ENCODE assay signal across 18 cellular contexts in the genomic region with DNA sequence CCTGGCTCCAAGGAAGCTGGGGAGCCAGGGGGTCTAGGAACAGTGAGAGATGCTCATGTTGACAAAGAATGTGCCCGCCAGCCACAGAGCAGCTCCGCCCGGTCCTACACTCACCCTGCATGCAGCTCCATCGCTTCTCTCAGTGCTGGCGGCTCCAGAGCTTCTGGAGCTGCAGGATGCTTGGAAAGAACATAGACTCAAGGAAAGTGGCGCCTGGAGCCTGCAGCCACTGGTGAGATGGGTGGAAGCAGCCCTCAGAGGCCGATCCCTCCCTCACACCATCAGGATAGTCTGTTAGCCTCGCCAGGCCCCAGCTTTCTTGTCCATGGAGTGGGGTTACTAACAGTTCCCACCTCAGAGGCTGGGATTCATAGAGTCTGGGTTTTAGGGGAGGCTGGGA. TPM values are rescaled to one million over a fixed set of nuclear protein-coding genes. Genes with fewer than 3 reads are reported as not detected.
DNase-seq lines count a peak whose midpoint lies in the region; ATAC-seq and TF ChIP-seq lines count a peak whose summit lies in the region.
"Had no signal": no experiment of that assay in that cellular context is flagged by ENCODE, and none has a peak within 500 bp of the region (broad histone marks: within the 10 kb centered on the region; RNA-seq: fewer than 3 reads in every experiment).

No MANE protein-coding gene starts in this region.

- H3K27me3 Mint-ChIP-seq in glutamatergic neuron (ENCODE audit: unreplicated experiment), result peaks cover 4% of the 10 kb centered on the region

- in situ Hi-C loops in Panc1 (cut with HindIII; ENCODE audit: low pct_unique_long_range_greater_than_20kb, low sequenced_read_pairs), result no loop called here

- 86 to 93% methylated on average over 8 of the region's 8 CpGs for WGBS in heart right ventricle, 2 donors
- WGBS in psoas muscle, 3 donors, result 88 to 93% (median 90%) methylated on average over 8 of the region's 8 CpGs
- WGBS in esophagus muscularis mucosa, result 90% methylated on average over 8 of the region's 8 CpGs

- no peak for ATAC-seq in heart right ventricle
- no peak for ATAC-seq in Panc1
- ATAC-seq in psoas muscle, result no peak
- ATAC-seq in HG02623 (IDR thresholded peaks at IDR 0.05; ENCODE audit: unreplicated experiment), result no peak

- no peaks in the 10 kb centered on the region for H3K36me3 ChIP-seq in left ventricle myocardium inferior
- H3K36me3 ChIP-seq in heart right ventricle, result no peaks in the 10 kb centered on the region
- no peaks in the 10 kb centered on the region for H3K36me3 ChIP-seq in Panc1 (ENCODE audit: control insufficient read depth, insufficient read depth, low read length)
- no peaks in the 10 kb centered on the region for H3K36me3 ChIP-seq in psoas muscle (ENCODE audit: insufficient read depth in 1 of 2, low read depth in 1 of 2)
- no peaks in the 10 kb centered on the region for H3K36me3 ChIP-seq in esophagus muscularis mucosa

- H3K4me3 ChIP-seq in left ventricle myocardium inferior, result no peak overlapping the region
- no peak overlapping the region for H3K4me3 ChIP-seq in heart right ventricle
- H3K4me3 ChIP-seq in Panc1 (ENCODE audit: low read depth in 2 of 2, low read length in 2 of 2), result no peak overlapping the region
- H3K4me3 ChIP-seq in psoas muscle, result no peak overlapping the region
- H3K4me3 ChIP-seq in esophagus muscularis mucosa, result no peak overlapping the region
- H3K4me3 ChIP-seq: K562 had no signal

- peak; percentile 4 for DNase-seq in left ventricle myocardium inferior
- DNase-seq in heart right ventricle, result no peak
- no peak for DNase-seq in Panc1 (ENCODE audit: low read depth, low spot score)
- DNase-seq in glutamatergic neuron, result peak; percentile 3
- DNase-seq in psoas muscle, result peak; percentile 7 to 45
- no peak for DNase-seq in NOMO-1 treated with DMSO at 0.1 percent for 48 hours (lab: John Stamatoyannopoulos, UW; ENCODE audit: unreplicated experiment)
- DNase-seq in esophagus muscularis mucosa (ENCODE audit: extremely low spot score), result no peak
- DNase-seq: NCI-H1105 treated with DMSO at 0.1 percent for 48 hours, NCI-H2107 had no signal

- H3K27ac ChIP-seq in left ventricle myocardium inferior (replicated peaks), result no peak overlapping the region
- H3K27ac ChIP-seq in heart right ventricle, result no peak overlapping the region
- H3K27ac ChIP-seq in Panc1 (ENCODE audit: low read length), result 0 out of 2 replicates have a peak overlapping the region, but pooled peaks have one; percentile 12
- H3K27ac ChIP-seq in psoas muscle, result no peak overlapping the region
- no peak overlapping the region for H3K27ac ChIP-seq in esophagus muscularis mucosa (replicated peaks in 1 of 4)

- CTCF ChIA-PET in Panc1 (lab: Charles Lee), result interaction anchor here (2.0 kb wide), 1 partner anchor 251 kb away, joined by 7 read pairs; no protein-coding TSS in a partner anchor

- intact Hi-C loops in left ventricle myocardium inferior (cut with micrococcal nuclease), result no loop called here
- intact Hi-C loops in heart right ventricle (cut with DNase I), result loop anchor here in 2 of 10 donors (5.0 to 10.0 kb wide), 3 partner anchors 250 to 480 kb away; no protein-coding TSS in a partner anchor
- intact Hi-C loops in Panc1 (cut with micrococcal nuclease; ENCODE audit: unreplicated experiment), result loop anchor here (10.0 kb wide), 1 partner anchor 470 kb away; no protein-coding TSS in a partner anchor
- intact Hi-C loops in psoas muscle (cut with DNase I), result loop anchor here (2.0 to 10.0 kb wide), 2 partner anchors 250 to 252 kb away; no protein-coding TSS in a partner anchor
- intact Hi-C loops in esophagus muscularis mucosa (cut with DNase I), result no loop called here

- H3K4me1 Mint-ChIP-seq in glutamatergic neuron (ENCODE audit: low read depth, unreplicated experiment), result no peaks in the 10 kb centered on the region

- no peak overlapping the region for H3K4me3 Mint-ChIP-seq in glutamatergic neuron (ENCODE audit: unreplicated experiment)
- H3K4me3 Mint-ChIP-seq: CD4-positive, alpha-beta memory T cell had no signal

- H3K27me3 ChIP-seq in left ventricle myocardium inferior (ENCODE audit: low read depth) (no peaks in the 10 kb centered on the region), heart right ventricle (peaks cover 0 to under 1% (median 0%) of the 10 kb centered on the region in 7 donors), Panc1 (ENCODE audit: control insufficient read depth, insufficient read depth, low read length) (no peaks in the 10 kb centered on the region), psoas muscle (ENCODE audit: insufficient read depth in 3 of 3, low read length in 2 of 3) (peaks cover 0 to 12% (median 1%) of the 10 kb centered on the region in 3 donors), esophagus muscularis mucosa (peaks cover 0 to 11% (median 0%) of the 10 kb centered on the region in 4 donors)

- TF ChIP-seq CTCF in left ventricle myocardium inferior (IDR thresholded peaks at IDR 0.05; ENCODE audit: borderline replicate concordance) (no peak), heart right ventricle (IDR thresholded peaks at IDR 0.05) (no peak), Panc1 (IDR thresholded peaks at IDR 0.05) (no peak), glutamatergic neuron (IDR thresholded peaks at IDR 0.05; ENCODE audit: partially characterized antibody, unreplicated experiment) (no peak), psoas muscle (IDR thresholded peaks at IDR 0.05) (no peak), esophagus muscularis mucosa (IDR thresholded peaks at IDR 0.05) (no peak)

- TF ChIP-seq EP300 in esophagus muscularis mucosa (IDR thresholded peaks at IDR 0.05), result no peak

- H3K9me3 ChIP-seq in left ventricle myocardium inferior (replicated peaks) (no peaks in the 10 kb centered on the region), heart right ventricle (no peaks in the 10 kb centered on the region), Panc1 (ENCODE audit: control insufficient read depth, insufficient read depth, low read depth, low read length) (no peaks in the 10 kb centered on the region), psoas muscle (no peaks in the 10 kb centered on the region), esophagus muscularis mucosa (no peaks in the 10 kb centered on the region)

- no peaks in the 10 kb centered on the region for H3K36me3 Mint-ChIP-seq in glutamatergic neuron (ENCODE audit: unreplicated experiment)
- H3K36me3 Mint-ChIP-seq: CD4-positive, alpha-beta memory T cell had no signal

- TF ChIP-seq POLR2A in esophagus muscularis mucosa (IDR thresholded peaks at IDR 0.05; ENCODE audit: low read depth), result no peak

- BruUV-seq in Panc1 (replicated peaks; lab: Mats Ljungman, UMichigan), result no TSS peak

- POLR2A ChIA-PET in Panc1 (lab: Charles Lee), result no interaction called here

- H3K27ac Mint-ChIP-seq in glutamatergic neuron (ENCODE audit: unreplicated experiment), result no peak overlapping the region
- H3K27ac Mint-ChIP-seq: CD4-positive, alpha-beta memory T cell had no signal

- H3K9me3 Mint-ChIP-seq in glutamatergic neuron (ENCODE audit: unreplicated experiment), result peaks cover 5% of the 10 kb centered on the region
- H3K9me3 Mint-ChIP-seq: CD4-positive, alpha-beta memory T cell had no signal

- H3K4me1 ChIP-seq in left ventricle myocardium inferior, result peaks cover 5% of the 10 kb centered on the region
- peaks cover 0 to 5% (median 0%) of the 10 kb centered on the region in 9 donors for H3K4me1 ChIP-seq in heart right ventricle
- H3K4me1 ChIP-seq in Panc1 (ENCODE audit: control insufficient read depth, insufficient read depth, low read length), result peaks cover 4% of the 10 kb centered on the region
- H3K4me1 ChIP-seq in psoas muscle, result no peaks in the 10 kb centered on the region
- peaks cover 0 to 4% (median 1%) of the 10 kb centered on the region in 4 donors for H3K4me1 ChIP-seq in esophagus muscularis mucosa

RNA-seq across cellular contexts. Expression of gene SLC6A19, which starts 26.4 kb away (rescaled TPM):
- total RNA-seq in left ventricle myocardium inferior (not detected), heart right ventricle (under 1 TPM in 1 of 10 donors, not detected in 9; 0.11 TPM), Panc1 (2021; ENCODE audit: unreplicated experiment) (0.23 TPM), glutamatergic neuron (ENCODE audit: unreplicated experiment) (not detected), psoas muscle (not detected), esophagus muscularis mucosa (not detected)
- polyA plus RNA-seq in heart right ventricle (not detected), psoas muscle (under 1 TPM in 2 of 3 donors, not detected in 1; 0.03 to 0.08 TPM)
- polyA plus RNA-seq in Panc1 (2012; ENCODE audit: insufficient read length), result 0.44 TPM
- total RNA-seq: A673; CD4-positive, alpha-beta memory T cell; Daoy; M059J; PC-3; RPMI7951 had no signal
- polyA plus RNA-seq: CD4-positive, alpha-beta memory T cell had no signal

RNA-seq across cellular contexts. Expression of gene SLC6A18, which starts 50.2 kb away (rescaled TPM):
- not detected for total RNA-seq in left ventricle myocardium inferior
- total RNA-seq in heart right ventricle, result not detected
- not detected for polyA plus RNA-seq in heart right ventricle
- total RNA-seq in Panc1 (2021; ENCODE audit: unreplicated experiment), result not detected
- not detected for polyA plus RNA-seq in Panc1 (2012; ENCODE audit: insufficient read length)
- total RNA-seq in glutamatergic neuron (ENCODE audit: unreplicated experiment), result not detected
- total RNA-seq in psoas muscle, result not detected
- not detected for polyA plus RNA-seq in psoas muscle
- not detected for total RNA-seq in esophagus muscularis mucosa
- total RNA-seq: A673; CD4-positive, alpha-beta memory T cell; Daoy; G401; K562; M059J; PC-3; RPMI7951 had no signal
- polyA plus RNA-seq: CD4-positive, alpha-beta memory T cell; K562 had no signal

Comparison
In these comparisons a context has a peak if more than half of its experiments do, and no peak if none do; other contexts are left out.
1. DNase-seq: peak in left ventricle myocardium inferior (single experiment), glutamatergic neuron (single experiment) and psoas muscle (2 of 2); none in heart right ventricle (0 of 2), Panc1 (single experiment), NOMO-1 treated with DMSO at 0.1 percent for 48 hours (single experiment) and esophagus muscularis mucosa (single experiment).
2. intact Hi-C loops: an anchor here in Panc1 (10.0 kb wide) and psoas muscle (2.0 to 10.0 kb wide); none called in left ventricle myocardium inferior and esophagus muscularis mucosa.